Comparison of ENCODE assay signal across 24 cellular contexts in the genomic region with DNA sequence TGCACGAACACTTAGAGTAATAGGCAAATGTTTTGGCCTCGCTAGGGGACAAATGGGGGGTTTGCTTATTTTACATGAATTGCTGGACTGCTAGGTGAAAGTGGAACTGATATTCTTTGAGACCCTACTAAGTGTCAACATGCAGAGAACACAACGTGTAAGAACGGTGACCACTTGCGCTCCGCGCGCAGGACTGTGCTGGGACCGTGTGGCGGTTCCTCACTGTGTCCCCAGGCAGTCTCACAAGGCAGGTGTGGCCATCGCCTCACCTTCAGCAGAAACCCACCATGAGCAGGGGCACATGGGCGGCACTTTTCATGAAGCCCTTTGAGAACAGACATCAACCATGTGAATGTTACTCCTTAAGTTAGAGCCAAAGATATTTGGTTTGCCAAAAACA. TPM values are rescaled to one million over a fixed set of nuclear protein-coding genes. Genes with fewer than 3 reads are reported as not detected.
"Had no signal": no experiment of that assay in that cellular context is flagged by ENCODE, and none has a peak within 500 bp of the region (broad histone marks: within the 10 kb centered on the region; RNA-seq: fewer than 3 reads in every experiment).

No MANE protein-coding gene starts in this region.

- H3K9me3 Mint-ChIP-seq: dendritic cell treated with granulocyte-macrophage colony-stimulating factor and Interleukin-4, amounts not matched to agents 40 ng/mL and 50 ng/mL, for 4 days; effector memory CD8-positive, alpha-beta T cell had no signal

- H3K27ac Mint-ChIP-seq: dendritic cell treated with granulocyte-macrophage colony-stimulating factor and Interleukin-4, amounts not matched to agents 40 ng/mL and 50 ng/mL, for 4 days; effector memory CD8-positive, alpha-beta T cell; immature natural killer cell; mesothelial cell of epicardium had no signal

- H3K27ac ChIP-seq: colonic mucosa, epithelial cell of prostate, esophagus muscularis mucosa, foreskin keratinocyte, gastroesophageal sphincter, heart left ventricle, hepatocyte, left ventricle myocardium inferior, lower lobe of right lung had no signal

- H3K4me2 ChIP-seq: hepatocyte had no signal

- ATAC-seq: effector memory CD8-positive, alpha-beta T cell; foreskin keratinocyte; gastroesophageal sphincter; heart left ventricle; left colon; left lobe of liver; lower lobe of right lung; mucosa of descending colon had no signal

- H3K36me3 Mint-ChIP-seq: mesothelial cell of epicardium had no signal

- H3K79me2 ChIP-seq: hepatocyte had no signal

- H3K4me1 Mint-ChIP-seq: immature natural killer cell, mesothelial cell of epicardium had no signal

- DNase-seq: colonic mucosa; cortex of kidney; effector CD8-positive, alpha-beta T cell; effector memory CD8-positive, alpha-beta T cell; foreskin keratinocyte; heart left ventricle; hypothalamus; immature natural killer cell; islet precursor cell; kidney; kidney glomerular epithelial cell; left colon; left ventricle myocardium inferior; lower lobe of right lung; mesenchymal stem cell; mucosa of descending colon had no signal

- H3K4me3 Mint-ChIP-seq: dendritic cell treated with granulocyte-macrophage colony-stimulating factor and Interleukin-4, amounts not matched to agents 40 ng/mL and 50 ng/mL, for 4 days; effector memory CD8-positive, alpha-beta T cell; immature natural killer cell; mesothelial cell of epicardium had no signal

- H3K9me3 ChIP-seq: colonic mucosa, esophagus muscularis mucosa, gastroesophageal sphincter, heart left ventricle, left ventricle myocardium inferior, lower lobe of right lung, mucosa of descending colon had no signal

- H3K4me1 ChIP-seq: colonic mucosa, esophagus muscularis mucosa, foreskin keratinocyte, gastroesophageal sphincter, heart left ventricle, left ventricle myocardium inferior, lower lobe of right lung had no signal

- H3K4me3 ChIP-seq: colonic mucosa, esophagus muscularis mucosa, gastroesophageal sphincter, heart left ventricle, hepatocyte, left ventricle myocardium inferior, lower lobe of right lung, mucosa of descending colon had no signal

- H2AFZ ChIP-seq: hepatocyte had no signal

- H3K36me3 ChIP-seq: colonic mucosa, esophagus muscularis mucosa, gastroesophageal sphincter, heart left ventricle, left ventricle myocardium inferior, lower lobe of right lung had no signal

- H3K27me3 ChIP-seq: colonic mucosa, foreskin keratinocyte had no signal

RNA-seq across cellular contexts. Expression of a gene that starts 27.2 kb away (rescaled TPM):
- total RNA-seq: fibroblast of villous mesenchyme, foreskin keratinocyte had no signal
- polyA plus RNA-seq: foreskin keratinocyte had no signal
